Comparison of ENCODE assay signal across 7 cellular contexts in genomic region chr7:100603697-100604077, GRCh38. TPM values are rescaled to one million over a fixed set of nuclear protein-coding genes. Genes with fewer than 3 reads are reported as not detected.
A peak's percentile ranks its signal among the peaks of the same experiment; 100 is the strongest.
DNase-seq lines count a peak whose midpoint lies in the region; ATAC-seq and TF ChIP-seq lines count a peak whose summit lies in the region.

No MANE protein-coding gene starts in this region.

- POLR2A ChIA-PET in OCI-LY7 (lab: Charles Lee): interaction anchor here (0.6 to 0.7 kb wide), 3 partner anchors 9 to 175 kb away, joined by 4 to 7 read pairs (median 4); partner anchors contain the start of gene MOSPD3

- CTCF ChIA-PET in OCI-LY7 (lab: Charles Lee; ENCODE audit: unreplicated experiment): interaction anchor here (1.3 to 1.4 kb wide), 2 partner anchors 9 to 17 kb away, joined by 4 to 7 read pairs; partner anchors contain the start of genes FBXO24 and MOSPD3

- H3K4me3 Mint-ChIP-seq in endodermal cell: peak overlapping the region; percentile 62
- peak overlapping the region; percentile 83 for H3K4me3 Mint-ChIP-seq in osteocyte (ENCODE audit: unreplicated experiment)

- H3K27ac ChIP-seq in OCI-LY7 (ENCODE audit: low read depth, low read length, poor library complexity, severe bottlenecking) (no peak overlapping the region), endodermal cell (ENCODE audit: low read depth, low read length) (no peak overlapping the region)

- peak overlapping the region; percentile 59; the same call in 1 of the 2 replicates for H2AFZ ChIP-seq in OCI-LY7 (ENCODE audit: low read length)

- peak overlapping the region; percentile 76 for H3K4me3 ChIP-seq in OCI-LY7 (ENCODE audit: low read depth, low read length, poor library complexity, severe bottlenecking)
- peak overlapping the region; percentile 70 for H3K4me3 ChIP-seq in endodermal cell (ENCODE audit: low read length)

- ATAC-seq in GM21723 (IDR thresholded peaks at IDR 0.05; ENCODE audit: unreplicated experiment): peak; percentile 8

- intact Hi-C loops in OCI-LY7 (cut with micrococcal nuclease; ENCODE audit: unreplicated experiment): loop anchor here (1.0 kb wide), 2 partner anchors 71 to 88 kb away; no protein-coding TSS in a partner anchor

- H3K4me1 Mint-ChIP-seq in endodermal cell: peaks cover 19% of the 10 kb centered on the region
- H3K4me1 Mint-ChIP-seq in osteocyte (ENCODE audit: unreplicated experiment): peaks cover 37% of the 10 kb centered on the region

- H3K27me3 ChIP-seq in endodermal cell (ENCODE audit: control insufficient read depth, insufficient read depth, low read length, poor library complexity, severe bottlenecking): peaks cover 18% of the 10 kb centered on the region

- no peaks in the 10 kb centered on the region for H3K9me2 ChIP-seq in OCI-LY7 (ENCODE audit: insufficient read depth, low read length)

- H3K36me3 Mint-ChIP-seq in endodermal cell (ENCODE audit: low read depth) (no peaks in the 10 kb centered on the region), osteocyte (ENCODE audit: unreplicated experiment) (peaks cover 9% of the 10 kb centered on the region)

- H3K27me3 Mint-ChIP-seq in endodermal cell (ENCODE audit: insufficient read depth) (peaks cover 31% of the 10 kb centered on the region), osteocyte (ENCODE audit: unreplicated experiment) (no peaks in the 10 kb centered on the region)

- H3K27ac Mint-ChIP-seq in endodermal cell: peak overlapping the region; percentile 84
- H3K27ac Mint-ChIP-seq in osteocyte (ENCODE audit: unreplicated experiment): peak overlapping the region; percentile 91

- H3K4me1 ChIP-seq in OCI-LY7 (ENCODE audit: insufficient read depth, low read length, poor library complexity, severe bottlenecking) (peaks cover 13% of the 10 kb centered on the region), endodermal cell (ENCODE audit: control insufficient read depth, insufficient read depth, low read length) (peaks cover 5% of the 10 kb centered on the region)

- no peak for DNase-seq in OCI-LY7 (ENCODE audit: low spot score)
- no peak for DNase-seq in endodermal cell
- DNase-seq in osteocyte (ENCODE audit: extremely low spot score, unreplicated experiment): no peak
- no peak for DNase-seq in NCI-H2196 treated with DMSO at 0.1 percent for 48 hours (lab: John Stamatoyannopoulos, UW; ENCODE audit: unreplicated experiment)
- DNase-seq in NCI-H2029 treated with DMSO at 0.1 percent for 48 hours (lab: John Stamatoyannopoulos, UW): no peak
- DNase-seq in SW480 (ENCODE audit: low spot score): no peak

- whole genome bisulfite sequencing in endodermal cell (ENCODE audit: insufficient coverage in 1 of 2, insufficient read length in 1 of 2), 2 experiments: 18 to 21% methylated on average over 5 to 15 of the region's 15 CpGs

- no peaks in the 10 kb centered on the region for H3K9me3 Mint-ChIP-seq in endodermal cell
- H3K9me3 Mint-ChIP-seq in osteocyte (ENCODE audit: unreplicated experiment): no peaks in the 10 kb centered on the region

- H3K36me3 ChIP-seq in OCI-LY7 (ENCODE audit: insufficient read depth, low read length) (no peaks in the 10 kb centered on the region), endodermal cell (ENCODE audit: control insufficient read depth, insufficient read depth, low read length) (no peaks in the 10 kb centered on the region)

- no peak overlapping the region for H3K9ac ChIP-seq in endodermal cell (ENCODE audit: extremely low read depth, low read length, poor library complexity, severe bottlenecking)

- no peaks in the 10 kb centered on the region for H3K79me2 ChIP-seq in OCI-LY7 (ENCODE audit: insufficient read depth, low read depth, low read length)

- H3K9me3 ChIP-seq in OCI-LY7 (ENCODE audit: low read length): no peaks in the 10 kb centered on the region
- no peaks in the 10 kb centered on the region for H3K9me3 ChIP-seq in endodermal cell (ENCODE audit: control insufficient read depth, low read length)

- no TSS peak for BruUV-seq in OCI-LY7 (replicated peaks; lab: Mats Ljungman, UMichigan)

- H4K20me1 ChIP-seq in OCI-LY7 (ENCODE audit: insufficient read depth, low read length): no peaks in the 10 kb centered on the region

- no peak for TF ChIP-seq CTCF in OCI-LY7 (conservative IDR thresholded peaks at IDR 0.05; ENCODE audit: low read length)
- TF ChIP-seq CTCF in endodermal cell (conservative IDR thresholded peaks at IDR 0.05): no peak
- TF ChIP-seq CTCF in osteocyte (IDR thresholded peaks at IDR 0.05): no peak

- peak overlapping the region; percentile 79 for H3K4me2 ChIP-seq in OCI-LY7 (ENCODE audit: low read length)

RNA-seq across cellular contexts. Expression of gene PCOLCE, which starts 1.5 kb away (rescaled TPM):
- total RNA-seq in OCI-LY7 (2014; rRNA removed; shearing (Covaris generic)): 8.8 and 27.6 TPM in 2 replicates
- 32.3 and 38.3 TPM in 2 replicates for total RNA-seq in OCI-LY7 (2022)
- total RNA-seq in endodermal cell: 10 to 100 TPM; 17.5 to 37.7 TPM
- 47.4 TPM for polyA plus RNA-seq in endodermal cell (2013, experiment 1 of 2)
- polyA plus RNA-seq in endodermal cell (2013, experiment 2 of 2): 40.5 TPM
- 608 and 626 TPM in 2 replicates for total RNA-seq in osteocyte

RNA-seq across cellular contexts. Expression of gene MOSPD3, which starts 8.7 kb away (rescaled TPM):
- 7.1 and 12.0 TPM in 2 replicates for total RNA-seq in OCI-LY7 (2014; rRNA removed; shearing (Covaris generic))
- total RNA-seq in OCI-LY7 (2022) (10.4 and 15.1 TPM in 2 replicates), endodermal cell (10 to 100 TPM; 19.8 to 25.5 TPM), osteocyte (24.5 and 26.3 TPM in 2 replicates)
- 33.1 TPM for polyA plus RNA-seq in endodermal cell (2013, experiment 1 of 2)
- polyA plus RNA-seq in endodermal cell (2013, experiment 2 of 2): 32.4 TPM

RNA-seq across cellular contexts. Expression of gene FBXO24, which starts 17.6 kb away (rescaled TPM):
- 0.16 TPM in 1 of 2 replicates, not detected in the other for total RNA-seq in OCI-LY7 (2014; rRNA removed; shearing (Covaris generic))
- 1.2 and 1.7 TPM in 2 replicates for total RNA-seq in OCI-LY7 (2022)
- 1 to 10 TPM; 1.3 to 3.0 TPM for total RNA-seq in endodermal cell
- 2.4 TPM for polyA plus RNA-seq in endodermal cell (2013, experiment 1 of 2)
- 1.4 TPM for polyA plus RNA-seq in endodermal cell (2013, experiment 2 of 2)
- total RNA-seq in osteocyte: 0.46 and 0.94 TPM in 2 replicates

RNA-seq across cellular contexts. Expression of gene LRCH4, which starts 17.8 kb away (rescaled TPM):
- 30.3 and 39.2 TPM in 2 replicates for total RNA-seq in OCI-LY7 (2014; rRNA removed; shearing (Covaris generic))
- total RNA-seq in OCI-LY7 (2022) (72.0 and 75.5 TPM in 2 replicates), endodermal cell (10 to 100 TPM; 49.4 to 56.0 TPM), osteocyte (76.2 and 90.9 TPM in 2 replicates)
- 50.6 TPM for polyA plus RNA-seq in endodermal cell (2013, experiment 1 of 2)
- polyA plus RNA-seq in endodermal cell (2013, experiment 2 of 2): 40.0 TPM

RNA-seq across cellular contexts. Expression of gene SAP25, which starts 30.0 kb away (rescaled TPM):
- total RNA-seq in OCI-LY7 (2014; rRNA removed; shearing (Covaris generic)): 1.2 and 1.5 TPM in 2 replicates
- total RNA-seq in OCI-LY7 (2022) (12.7 and 14.0 TPM in 2 replicates), endodermal cell (1 to 10 TPM; 5.8 to 6.3 TPM), osteocyte (1.5 TPM in 1 of 2 replicates, not detected in the other)
- 5.6 TPM for polyA plus RNA-seq in endodermal cell (2013, experiment 1 of 2)
- polyA plus RNA-seq in endodermal cell (2013, experiment 2 of 2): 4.6 TPM

Comparison
In these comparisons a context has a peak if more than half of its experiments do, and no peak if none do; other contexts are left out.
1. RNA of gene PCOLCE, which starts 1.5 kb away (total RNA-seq): 608 to 626 TPM in osteocyte; 17.5 to 37.7 TPM in endodermal cell and 8.8 to 38.3 TPM in OCI-LY7; every median in the first group is over 10 times any median in the second.